In the genomic region with DNA sequence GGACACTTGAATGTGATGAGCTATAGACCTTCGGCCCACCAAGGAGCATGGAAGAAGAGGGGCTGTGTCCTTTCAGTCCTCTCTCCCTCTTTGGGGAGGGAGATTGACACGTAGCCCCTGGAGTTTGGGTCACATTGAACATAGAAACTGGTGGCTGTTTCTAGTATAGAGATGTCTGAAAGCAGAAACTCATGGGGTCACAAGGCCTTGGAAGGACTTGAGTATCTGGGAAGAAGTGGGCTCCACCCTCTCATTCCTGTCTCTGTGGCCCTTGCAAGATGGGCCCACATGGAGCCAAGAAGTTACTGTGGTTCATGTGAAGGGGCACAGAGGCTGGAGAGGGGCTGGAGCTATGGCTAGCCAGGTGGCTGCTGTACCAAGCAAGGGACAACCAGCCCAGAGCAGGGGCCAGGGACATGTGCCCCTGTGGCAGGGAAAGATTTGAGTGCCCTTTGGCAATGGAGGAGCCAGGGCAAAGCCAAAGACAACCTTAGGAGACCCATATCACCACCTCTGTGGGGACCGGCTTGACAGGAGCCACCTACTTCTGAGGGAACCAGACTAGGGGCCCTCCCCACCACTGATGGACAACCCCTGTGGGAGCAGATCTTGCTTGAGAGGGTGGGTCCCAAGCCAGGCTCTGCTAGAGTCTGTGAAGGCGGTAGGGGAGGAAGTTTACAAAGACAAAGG, we compare ENCODE assay signal across 22 cellular contexts. TPM values are rescaled to one million over a fixed set of nuclear protein-coding genes. Genes with fewer than 3 reads are reported as not detected.
DNase-seq lines count a peak whose midpoint lies in the region; ATAC-seq and TF ChIP-seq lines count a peak whose summit lies in the region.
"Had no signal": no experiment of that assay in that cellular context is flagged by ENCODE, and none has a peak within 500 bp of the region (broad histone marks: within the 10 kb centered on the region; RNA-seq: fewer than 3 reads in every experiment).

No MANE protein-coding gene starts in this region.

- H3K9me3 ChIP-seq in ascending aorta (no peaks in the 10 kb centered on the region), stomach (no peaks in the 10 kb centered on the region)
- H3K9me3 ChIP-seq: left lung, Peyer's patch, SK-N-SH, suprapubic skin had no signal

- peak overlapping the region; percentile 34; the same call in 1 of the 2 replicates for H3K27ac Mint-ChIP-seq in GM23338
- H3K27ac Mint-ChIP-seq: activated CD4-positive, alpha-beta memory T cell treated with anti-CD3 and anti-CD28 coated beads, Interleukin-2, amount 10 ng/mL, durations not matched to agents 7 days and 5 days had no signal

- no peak overlapping the region for H2AFZ ChIP-seq in GM23338
- H2AFZ ChIP-seq: parathyroid adenoma had no signal

- no peak overlapping the region for H3K4me3 Mint-ChIP-seq in GM23338
- H3K4me3 Mint-ChIP-seq: activated CD4-positive, alpha-beta memory T cell treated with anti-CD3 and anti-CD28 coated beads, Interleukin-2, amount 10 ng/mL, durations not matched to agents 7 days and 5 days; CD8-positive, alpha-beta memory T cell had no signal

- no peak for TF ChIP-seq EP300 in stomach (IDR thresholded peaks at IDR 0.05)

- H3F3A ChIP-seq in GM23338 (replicated peaks; ENCODE audit: low read depth): no peaks in the 10 kb centered on the region

- H3K27ac ChIP-seq in GM23338 (ENCODE audit: low read depth) (no peak overlapping the region), ascending aorta (peak overlapping the region; percentile 77 to 85), stomach (peak overlapping the region in 4 of 5 donors; percentile 68 to 86 (median 82))
- H3K27ac ChIP-seq: parathyroid adenoma, suprapubic skin had no signal

- H3K4me1 Mint-ChIP-seq in GM23338: peaks cover 45% of the 10 kb centered on the region
- H3K4me1 Mint-ChIP-seq: activated CD4-positive, alpha-beta memory T cell treated with anti-CD3 and anti-CD28 coated beads, Interleukin-2, amount 10 ng/mL, durations not matched to agents 7 days and 5 days; CD8-positive, alpha-beta memory T cell had no signal

- H3K4me3 ChIP-seq in GM23338 (no peak overlapping the region), ascending aorta (no peak overlapping the region), stomach (no peak overlapping the region)
- H3K4me3 ChIP-seq: left lung, Peyer's patch, smooth muscle cell, suprapubic skin had no signal

- H3K27me3 ChIP-seq in GM23338 (ENCODE audit: insufficient read depth) (no peaks in the 10 kb centered on the region), ascending aorta (no peaks in the 10 kb centered on the region), stomach (no peaks in the 10 kb centered on the region)
- H3K27me3 ChIP-seq: left lung, Peyer's patch, suprapubic skin had no signal

- no peak for ATAC-seq in GM23338
- no peak for ATAC-seq in HG02840 (IDR thresholded peaks at IDR 0.05; ENCODE audit: low FRiP score, unreplicated experiment)
- ATAC-seq: esophagus mucosa, left lung had no signal

- H3K4me1 ChIP-seq in GM23338 (ENCODE audit: insufficient read depth): peaks cover 29% of the 10 kb centered on the region
- H3K4me1 ChIP-seq in ascending aorta: peaks cover 26 to 57% of the 10 kb centered on the region in 2 donors
- H3K4me1 ChIP-seq in stomach: peaks cover 14 to 61% (median 36%) of the 10 kb centered on the region in 4 donors
- H3K4me1 ChIP-seq: parathyroid adenoma had no signal

- no peaks in the 10 kb centered on the region for H3K79me2 ChIP-seq in GM23338 (replicated peaks; ENCODE audit: insufficient read depth)
- H3K79me2 ChIP-seq: parathyroid adenoma had no signal

- no peaks in the 10 kb centered on the region for H3K36me3 Mint-ChIP-seq in GM23338 (ENCODE audit: low read depth)

- no peak for TF ChIP-seq CTCF in GM23338 (conservative IDR thresholded peaks at IDR 0.05; ENCODE audit: low read depth in 2 of 2)
- TF ChIP-seq CTCF in ascending aorta (IDR thresholded peaks at IDR 0.05): no peak
- no peak for TF ChIP-seq CTCF in stomach (IDR thresholded peaks at IDR 0.05)

- no peaks in the 10 kb centered on the region; the same call in 2 of the 3 replicates for H3K9me3 Mint-ChIP-seq in GM23338
- H3K9me3 Mint-ChIP-seq: activated CD4-positive, alpha-beta memory T cell treated with anti-CD3 and anti-CD28 coated beads, Interleukin-2, amount 10 ng/mL, durations not matched to agents 7 days and 5 days; CD8-positive, alpha-beta memory T cell had no signal

- 0 out of 2 replicates have a peak, but pooled peaks cover 3% of the 10 kb centered on the region for H4K20me1 ChIP-seq in GM23338 (replicated peaks; ENCODE audit: insufficient read depth)

- intact Hi-C loops in ascending aorta (cut with DNase I) (no loop called here), stomach (cut with DNase I; ENCODE audit: low total_unique reads) (no loop called here)

- no peak overlapping the region for H3K4me2 ChIP-seq in GM23338
- H3K4me2 ChIP-seq: SK-N-SH had no signal

- no peak for TF ChIP-seq POLR2A in stomach (IDR thresholded peaks at IDR 0.05)

- H3K27me3 Mint-ChIP-seq in GM23338 (ENCODE audit: insufficient read depth, low read depth, poor library complexity): peaks cover 7% of the 10 kb centered on the region

- H3K9me2 ChIP-seq in GM23338 (ENCODE audit: insufficient read depth): no peaks in the 10 kb centered on the region
- H3K9me2 ChIP-seq: SK-N-SH had no signal

- H3K36me3 ChIP-seq in GM23338 (ENCODE audit: insufficient read depth): no peaks in the 10 kb centered on the region
- H3K36me3 ChIP-seq in ascending aorta: no peaks in the 10 kb centered on the region
- no peaks in the 10 kb centered on the region for H3K36me3 ChIP-seq in stomach
- H3K36me3 ChIP-seq: left lung, Peyer's patch, suprapubic skin had no signal

- DNase-seq in GM23338 (ENCODE audit: low spot score): no peak
- DNase-seq in ascending aorta (ENCODE audit: low spot score in 2 of 2): peak in 1 of 2 donors; percentile 59
- DNase-seq in mesenteric fat pad (ENCODE audit: low spot score): peak; percentile 84
- peak; percentile 20 for DNase-seq in stomach
- no peak for DNase-seq in cortex of kidney (lab: John Stamatoyannopoulos, UW)
- DNase-seq in dedifferentiated amniotic fluid mesenchymal stem cell (ENCODE audit: extremely low spot score): no peak
- DNase-seq in SIG-M5 (lab: John Stamatoyannopoulos, UW): no peak
- DNase-seq: activated CD4-positive, alpha-beta memory T cell treated with anti-CD3 and anti-CD28 coated beads, Interleukin-2, amount 10 ng/mL, durations not matched to agents 7 days and 5 days; activated CD4-positive, CD25-positive, alpha-beta regulatory T cell; CD8-positive, alpha-beta memory T cell; DMS79; effector CD4-positive, alpha-beta T cell; left lung; NCI-H1930; SK-N-SH; stimulated activated CD4-positive, alpha-beta T cell treated with anti-CD3 and anti-CD28 coated beads, Interleukin-4, amount 100 ng/mL, for 4 hours had no signal

- 57 to 95% (median 90%) methylated on average over 3 to 4 of the region's 4 CpGs for WGBS in stomach, 5 donors

TF ChIP-seq in GM23338, 12 proteins besides CTCF, POLR2A, EP300 and RAD21 (continues in another document):
- TF ChIP-seq JUNB (IDR thresholded peaks at IDR 0.05; ENCODE audit: unreplicated experiment) (no peak), NANOG (IDR thresholded peaks at IDR 0.05; ENCODE audit: borderline replicate concordance) (no peak), EZH2 (IDR thresholded peaks at IDR 0.05; ENCODE audit: low read depth, unreplicated experiment) (no peak), POLR2AphosphoS5 (IDR thresholded peaks at IDR 0.05; ENCODE audit: low read depth) (no peak), ZNF331 (CRISPR knock-in tag; IDR thresholded peaks at IDR 0.05; ENCODE audit: low read depth) (no peak), ZNF114 (CRISPR knock-in tag; IDR thresholded peaks at IDR 0.05) (no peak)
- TF ChIP-seq, protein P1, sequence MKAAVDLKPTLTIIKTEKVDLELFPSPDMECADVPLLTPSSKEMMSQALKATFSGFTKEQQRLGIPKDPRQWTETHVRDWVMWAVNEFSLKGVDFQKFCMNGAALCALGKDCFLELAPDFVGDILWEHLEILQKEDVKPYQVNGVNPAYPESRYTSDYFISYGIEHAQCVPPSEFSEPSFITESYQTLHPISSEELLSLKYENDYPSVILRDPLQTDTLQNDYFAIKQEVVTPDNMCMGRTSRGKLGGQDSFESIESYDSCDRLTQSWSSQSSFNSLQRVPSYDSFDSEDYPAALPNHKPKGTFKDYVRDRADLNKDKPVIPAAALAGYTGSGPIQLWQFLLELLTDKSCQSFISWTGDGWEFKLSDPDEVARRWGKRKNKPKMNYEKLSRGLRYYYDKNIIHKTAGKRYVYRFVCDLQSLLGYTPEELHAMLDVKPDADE (IDR thresholded peaks at IDR 0.05): no peak
- TF ChIP-seq, protein P2, sequence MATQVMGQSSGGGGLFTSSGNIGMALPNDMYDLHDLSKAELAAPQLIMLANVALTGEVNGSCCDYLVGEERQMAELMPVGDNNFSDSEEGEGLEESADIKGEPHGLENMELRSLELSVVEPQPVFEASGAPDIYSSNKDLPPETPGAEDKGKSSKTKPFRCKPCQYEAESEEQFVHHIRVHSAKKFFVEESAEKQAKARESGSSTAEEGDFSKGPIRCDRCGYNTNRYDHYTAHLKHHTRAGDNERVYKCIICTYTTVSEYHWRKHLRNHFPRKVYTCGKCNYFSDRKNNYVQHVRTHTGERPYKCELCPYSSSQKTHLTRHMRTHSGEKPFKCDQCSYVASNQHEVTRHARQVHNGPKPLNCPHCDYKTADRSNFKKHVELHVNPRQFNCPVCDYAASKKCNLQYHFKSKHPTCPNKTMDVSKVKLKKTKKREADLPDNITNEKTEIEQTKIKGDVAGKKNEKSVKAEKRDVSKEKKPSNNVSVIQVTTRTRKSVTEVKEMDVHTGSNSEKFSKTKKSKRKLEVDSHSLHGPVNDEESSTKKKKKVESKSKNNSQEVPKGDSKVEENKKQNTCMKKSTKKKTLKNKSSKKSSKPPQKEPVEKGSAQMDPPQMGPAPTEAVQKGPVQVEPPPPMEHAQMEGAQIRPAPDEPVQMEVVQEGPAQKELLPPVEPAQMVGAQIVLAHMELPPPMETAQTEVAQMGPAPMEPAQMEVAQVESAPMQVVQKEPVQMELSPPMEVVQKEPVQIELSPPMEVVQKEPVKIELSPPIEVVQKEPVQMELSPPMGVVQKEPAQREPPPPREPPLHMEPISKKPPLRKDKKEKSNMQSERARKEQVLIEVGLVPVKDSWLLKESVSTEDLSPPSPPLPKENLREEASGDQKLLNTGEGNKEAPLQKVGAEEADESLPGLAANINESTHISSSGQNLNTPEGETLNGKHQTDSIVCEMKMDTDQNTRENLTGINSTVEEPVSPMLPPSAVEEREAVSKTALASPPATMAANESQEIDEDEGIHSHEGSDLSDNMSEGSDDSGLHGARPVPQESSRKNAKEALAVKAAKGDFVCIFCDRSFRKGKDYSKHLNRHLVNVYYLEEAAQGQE (IDR thresholded peaks at IDR 0.05; ENCODE audit: unreplicated experiment): no peak

RNA-seq across cellular contexts. Expression of a gene that starts 12.8 kb away (rescaled TPM):
- total RNA-seq in GM23338 (2014; rRNA removed; shearing (Covaris generic)): 5.2 and 7.1 TPM in 2 replicates
- 2.9 and 3.1 TPM in 2 replicates for polyA plus RNA-seq in GM23338 (2016; fragmentation: Nextera tagmentation; extraction: Ambion mirVana)
- 19.6 TPM for total RNA-seq in ascending aorta
- total RNA-seq in mesenteric fat pad: 169 TPM
- total RNA-seq in stomach: 10 to 100 TPM in 4 of 5 donors, 1 to 10 TPM in 1; 7.8 to 26.3 (median 14.0) TPM
- 1 to 10 TPM; 5.7 to 6.1 (median 5.7) TPM for polyA plus RNA-seq in stomach
- total RNA-seq: CD8-positive, alpha-beta memory T cell had no signal
- polyA plus RNA-seq: CD8-positive, alpha-beta memory T cell had no signal

Comparison
In these comparisons a context has a peak if more than half of its experiments do, and no peak if none do; other contexts are left out.
1. DNase-seq: peak in mesenteric fat pad (single experiment) and stomach (single experiment); none in GM23338 (single experiment), cortex of kidney (single experiment), dedifferentiated amniotic fluid mesenchymal stem cell (single experiment) and SIG-M5 (single experiment).